10 cellular contexts compared by ENCODE assay signal in the genomic region with DNA sequence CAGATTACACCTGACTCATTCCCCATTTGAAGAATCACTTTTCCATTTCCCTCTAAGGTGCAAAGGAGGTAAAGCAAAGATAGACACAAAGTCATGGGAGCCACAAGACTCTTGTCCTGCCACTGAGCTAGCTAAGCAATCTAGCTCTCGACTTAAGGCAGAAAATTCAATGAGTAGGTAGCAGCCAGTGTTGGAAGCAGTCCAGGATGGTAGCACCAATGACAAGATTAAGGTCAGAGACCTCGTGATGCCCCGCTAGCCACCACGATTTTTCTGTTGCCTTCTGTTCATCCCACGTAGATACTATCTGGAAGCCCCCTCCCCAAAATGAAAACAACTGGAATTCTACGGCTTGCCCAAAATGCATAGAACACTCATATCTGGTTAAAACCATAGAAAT. TPM values are rescaled to one million over a fixed set of nuclear protein-coding genes. Genes with fewer than 3 reads are reported as not detected.
DNase-seq lines count a peak whose midpoint lies in the region; ATAC-seq and TF ChIP-seq lines count a peak whose summit lies in the region.
"Had no signal": no experiment of that assay in that cellular context is flagged by ENCODE, and none has a peak within 500 bp of the region (broad histone marks: within the 10 kb centered on the region; RNA-seq: fewer than 3 reads in every experiment).

No MANE protein-coding gene starts in this region.

- peaks cover 52% of the 10 kb centered on the region for H3K36me3 Mint-ChIP-seq in activated CD4-positive, alpha-beta T cell treated with anti-CD3 and anti-CD28 coated beads, Interleukin-2, amount 10 ng/mL, durations not matched to agents 24 days and 14 days (ENCODE audit: low read depth)
- peaks cover 36% of the 10 kb centered on the region for H3K36me3 Mint-ChIP-seq in T-cell
- H3K36me3 Mint-ChIP-seq in stimulated activated memory B cell treated with anti-CD40 and anti-IgM and Interleukin-4, amounts not matched to agents 10 μg/mL and 1 μg/mL and 100 μg/mL, for 72 hours = peaks cover 42% of the 10 kb centered on the region

- peak overlapping the region; percentile 94 for H3K4me3 Mint-ChIP-seq in activated CD4-positive, alpha-beta T cell treated with anti-CD3 and anti-CD28 coated beads, Interleukin-2, amount 10 ng/mL, durations not matched to agents 24 days and 14 days
- H3K4me3 Mint-ChIP-seq in T-cell = peak overlapping the region; percentile 87 to 93 (median 91)
- peak overlapping the region; percentile 85 for H3K4me3 Mint-ChIP-seq in stimulated activated memory B cell treated with anti-CD40 and anti-IgM and Interleukin-4, amounts not matched to agents 10 μg/mL and 1 μg/mL and 100 μg/mL, for 72 hours

- TF ChIP-seq CTCF in fibroblast of villous mesenchyme (IDR thresholded peaks at IDR 0.05; ENCODE audit: insufficient read depth, low read depth, low read length) = no peak

- ATAC-seq in T-cell (replicated peaks in 1 of 4) = no peak
- no peak for ATAC-seq in stimulated activated memory B cell treated with anti-CD40 and anti-IgM and Interleukin-4, amounts not matched to agents 10 μg/mL and 1 μg/mL and 100 μg/mL, for 72 hours
- no peak for ATAC-seq in HG03045 (IDR thresholded peaks at IDR 0.05; ENCODE audit: unreplicated experiment)
- ATAC-seq: sciatic nerve had no signal

- peak; percentile 68 for DNase-seq in activated CD4-positive, alpha-beta T cell treated with anti-CD3 and anti-CD28 coated beads, Interleukin-2, amount 10 ng/mL, durations not matched to agents 24 days and 14 days
- no peak for DNase-seq in activated CD4-positive, alpha-beta T cell treated with anti-CD3 and anti-CD28 coated beads, Interleukin-2, amount 50 U/mL, for 1 hour
- no peak for DNase-seq in T-cell
- DNase-seq in fibroblast of villous mesenchyme (ENCODE audit: low read depth) = no peak
- DNase-seq in GM19238 (ENCODE audit: insufficient read length, low spot score) = no peak
- no peak for DNase-seq in GM19240 (ENCODE audit: insufficient read length, low spot score)
- DNase-seq: NCI-H1694 treated with DMSO at 0.1 percent for 48 hours had no signal

- peaks cover 63% of the 10 kb centered on the region for H3K4me1 Mint-ChIP-seq in activated CD4-positive, alpha-beta T cell treated with anti-CD3 and anti-CD28 coated beads, Interleukin-2, amount 10 ng/mL, durations not matched to agents 24 days and 14 days
- peaks cover 63 to 66% (median 66%) of the 10 kb centered on the region in 3 donors for H3K4me1 Mint-ChIP-seq in T-cell
- peaks cover 62% of the 10 kb centered on the region for H3K4me1 Mint-ChIP-seq in stimulated activated memory B cell treated with anti-CD40 and anti-IgM and Interleukin-4, amounts not matched to agents 10 μg/mL and 1 μg/mL and 100 μg/mL, for 72 hours

- peak overlapping the region; percentile 78 for H3K4me3 ChIP-seq in fibroblast of villous mesenchyme (ENCODE audit: low read depth, low read length)

- intact Hi-C loops in activated CD4-positive, alpha-beta T cell treated with anti-CD3 and anti-CD28 coated beads, Interleukin-2, amount 10 ng/mL, durations not matched to agents 24 days and 14 days (cut with micrococcal nuclease) = no loop called here

- H3K27ac Mint-ChIP-seq in activated CD4-positive, alpha-beta T cell treated with anti-CD3 and anti-CD28 coated beads, Interleukin-2, amount 10 ng/mL, durations not matched to agents 24 days and 14 days = peak overlapping the region; percentile 91
- H3K27ac Mint-ChIP-seq in T-cell = peak overlapping the region; percentile 92 to 96
- peak overlapping the region; percentile 84 for H3K27ac Mint-ChIP-seq in stimulated activated memory B cell treated with anti-CD40 and anti-IgM and Interleukin-4, amounts not matched to agents 10 μg/mL and 1 μg/mL and 100 μg/mL, for 72 hours

- CTCF ChIA-PET in T-cell (lab: Charles Lee) = interaction anchor here in 1 of 2 donors (0.6 to 1.4 kb wide), 3 partner anchors 69 to 220 kb away, joined by 3 to 4 read pairs (median 3); partner anchors contain the start of gene ZNF384

- no peaks in the 10 kb centered on the region for H3K9me3 Mint-ChIP-seq in activated CD4-positive, alpha-beta T cell treated with anti-CD3 and anti-CD28 coated beads, Interleukin-2, amount 10 ng/mL, durations not matched to agents 24 days and 14 days
- H3K9me3 Mint-ChIP-seq in T-cell = no peaks in the 10 kb centered on the region
- peaks cover 4% of the 10 kb centered on the region for H3K9me3 Mint-ChIP-seq in stimulated activated memory B cell treated with anti-CD40 and anti-IgM and Interleukin-4, amounts not matched to agents 10 μg/mL and 1 μg/mL and 100 μg/mL, for 72 hours

- H3K27me3 Mint-ChIP-seq in activated CD4-positive, alpha-beta T cell treated with anti-CD3 and anti-CD28 coated beads, Interleukin-2, amount 10 ng/mL, durations not matched to agents 24 days and 14 days = peaks cover 1% of the 10 kb centered on the region
- H3K27me3 Mint-ChIP-seq in T-cell = no peaks in the 10 kb centered on the region
- no peaks in the 10 kb centered on the region for H3K27me3 Mint-ChIP-seq in stimulated activated memory B cell treated with anti-CD40 and anti-IgM and Interleukin-4, amounts not matched to agents 10 μg/mL and 1 μg/mL and 100 μg/mL, for 72 hours

- POLR2A ChIA-PET in T-cell (lab: Charles Lee) = no interaction called here

RNA-seq across cellular contexts. Expression of gene VAMP1, which starts 1.4 kb away (rescaled TPM):
- total RNA-seq in activated CD4-positive, alpha-beta T cell treated with anti-CD3 and anti-CD28 coated beads, Interleukin-2, amount 10 ng/mL, durations not matched to agents 24 days and 14 days = 50.0 and 51.2 TPM in 2 replicates
- total RNA-seq in T-cell (10 to 100 TPM; 64.6 to 92.2 (median 75.8) TPM), fibroblast of villous mesenchyme (3.2 and 13.4 TPM in 2 replicates)

RNA-seq across cellular contexts. Expression of gene TAPBPL, which starts 17.2 kb away (rescaled TPM):
- 31.9 and 33.0 TPM in 2 replicates for total RNA-seq in activated CD4-positive, alpha-beta T cell treated with anti-CD3 and anti-CD28 coated beads, Interleukin-2, amount 10 ng/mL, durations not matched to agents 24 days and 14 days
- 10 to 100 TPM; 22.6 to 77.0 (median 60.3) TPM for total RNA-seq in T-cell
- 7.3 and 11.6 TPM in 2 replicates for total RNA-seq in fibroblast of villous mesenchyme

RNA-seq across cellular contexts. Expression of gene MRPL51, which starts 24.0 kb away (rescaled TPM):
- total RNA-seq in activated CD4-positive, alpha-beta T cell treated with anti-CD3 and anti-CD28 coated beads, Interleukin-2, amount 10 ng/mL, durations not matched to agents 24 days and 14 days = 277 and 280 TPM in 2 replicates
- total RNA-seq in T-cell (10 to 100 TPM; 34.3 to 86.6 (median 80.3) TPM), fibroblast of villous mesenchyme (86.8 and 101 TPM in 2 replicates)

RNA-seq across cellular contexts. Expression of gene CD27, which starts 24.3 kb away (rescaled TPM):
- total RNA-seq in activated CD4-positive, alpha-beta T cell treated with anti-CD3 and anti-CD28 coated beads, Interleukin-2, amount 10 ng/mL, durations not matched to agents 24 days and 14 days = 74.0 and 77.7 TPM in 2 replicates
- total RNA-seq in T-cell = 100 to 1,000 TPM in 4 of 5 donors, 10 to 100 TPM in 1; 94.0 to 140 (median 138) TPM
- total RNA-seq in fibroblast of villous mesenchyme = under 0.01 and 0.32 TPM in 2 replicates

RNA-seq across cellular contexts. Expression of gene NCAPD2, which starts 24.8 kb away (rescaled TPM):
- 104 and 106 TPM in 2 replicates for total RNA-seq in activated CD4-positive, alpha-beta T cell treated with anti-CD3 and anti-CD28 coated beads, Interleukin-2, amount 10 ng/mL, durations not matched to agents 24 days and 14 days
- total RNA-seq in T-cell (10 to 100 TPM; 32.8 to 43.8 (median 40.7) TPM), fibroblast of villous mesenchyme (40.6 and 52.7 TPM in 2 replicates)
